In the genomic region with DNA sequence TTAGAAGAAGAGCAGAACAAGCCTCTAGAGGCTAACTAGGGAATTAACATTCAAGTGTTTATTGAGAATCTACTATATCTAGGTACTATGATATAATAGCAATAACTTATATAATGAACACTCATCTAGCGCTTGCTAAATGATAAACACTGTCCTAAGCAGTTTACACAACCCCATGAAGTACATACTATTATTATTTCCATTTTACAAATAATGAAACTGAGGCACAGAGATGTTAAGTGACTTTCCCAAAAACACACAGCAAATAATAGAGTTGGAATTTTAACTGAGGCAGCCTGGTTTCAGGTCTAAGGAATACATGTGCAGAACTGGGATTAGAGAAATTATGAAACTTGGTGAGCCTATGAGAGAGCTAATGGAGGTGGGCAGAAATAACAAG, we compare ENCODE assay signal across 20 cellular contexts.
DNase-seq lines count a peak whose midpoint lies in the region; ATAC-seq, FAIRE-seq and TF ChIP-seq lines count a peak whose summit lies in the region.
"Had no signal": no experiment of that assay in that cellular context is flagged by ENCODE, and none has a peak within 500 bp of the region (broad histone marks: within the 10 kb centered on the region; RNA-seq: fewer than 3 reads in every experiment).

No MANE protein-coding gene starts in this region.

- in situ Hi-C loops in K562 (cut with MboI), result no loop called here

- no peaks in the 10 kb centered on the region for H3K4me1 ChIP-seq in K562 (replicated peaks in 1 of 2; ENCODE audit: control insufficient read depth in 2 of 2, insufficient read depth in 2 of 2, low read length in 2 of 2)
- H3K4me1 ChIP-seq: BLaER1 had no signal

- intact Hi-C loops in K562 (cut with micrococcal nuclease), result no loop called here

- no peaks in the 10 kb centered on the region for H3K9me3 ChIP-seq in K562 (replicated peaks; ENCODE audit: control insufficient read depth, insufficient read depth, low read depth, low read length)
- H3K9me3 ChIP-seq: BLaER1 had no signal

- H3K79me2 ChIP-seq in K562 (ENCODE audit: control insufficient read depth, insufficient read depth, low read length), result no peaks in the 10 kb centered on the region

- H3K4me1 Mint-ChIP-seq in type B pancreatic cell (ENCODE audit: unreplicated experiment), result no peaks in the 10 kb centered on the region
- H3K4me1 Mint-ChIP-seq: CD4-positive, CD25-positive, alpha-beta regulatory T cell had no signal

- no peaks in the 10 kb centered on the region for H3K9me1 ChIP-seq in K562 (ENCODE audit: control insufficient read depth, insufficient read depth, low read length)

- no peak overlapping the region for H3K27ac ChIP-seq in C4-2B
- no peak overlapping the region for H3K27ac ChIP-seq in K562 (ENCODE audit: extremely low read depth, low read depth, low read length)
- H3K27ac ChIP-seq: BLaER1 had no signal

- BruUV-seq in K562 (replicated peaks; lab: Mats Ljungman, UMichigan), result no TSS peak

- H4K20me1 ChIP-seq in K562 (replicated peaks; ENCODE audit: control insufficient read depth, insufficient read depth, low read length), result no peaks in the 10 kb centered on the region
- H4K20me1 ChIP-seq: BLaER1 had no signal

- H3K4me2 ChIP-seq in K562 (ENCODE audit: insufficient read depth, low read length), result no peak overlapping the region
- H3K4me2 ChIP-seq: BLaER1 had no signal

- FAIRE-seq in K562 (lab: Jason Lieb, UNC), result no peak
- FAIRE-seq in GM19239 (lab: Jason Lieb, UNC), result no peak
- FAIRE-seq: G401.6, GM12891, HepG2, HTR-8/SVneo had no signal

- H3K4me3 Mint-ChIP-seq in type B pancreatic cell, result no peak overlapping the region
- H3K4me3 Mint-ChIP-seq: CD4-positive, CD25-positive, alpha-beta regulatory T cell had no signal

- H3K27me3 Mint-ChIP-seq in type B pancreatic cell, result no peaks in the 10 kb centered on the region
- H3K27me3 Mint-ChIP-seq: CD4-positive, CD25-positive, alpha-beta regulatory T cell had no signal

- no peak for TF ChIP-seq EP300 in K562 (IDR thresholded peaks at IDR 0.05; ENCODE audit: low read length)

- CTCF ChIA-PET in K562 (lab: Yijun Ruan, JAX; ENCODE audit: low intra/inter-chr PET ratio), result no interaction called here

- POLR2A ChIA-PET in K562 (lab: Yijun Ruan, JAX), result no interaction called here

- H3K27me3 ChIP-seq in K562 (ENCODE audit: control insufficient read depth in 2 of 2, insufficient read depth in 2 of 2, low read length in 2 of 2), result no peaks in the 10 kb centered on the region
- H3K27me3 ChIP-seq: BLaER1 had no signal

- no peak overlapping the region for H3K9ac ChIP-seq in K562 (ENCODE audit: insufficient read depth in 1 of 2, low read depth in 2 of 2, low read length in 2 of 2)
- H3K9ac ChIP-seq: BLaER1 had no signal

- TF ChIP-seq CTCF in C4-2B (conservative IDR thresholded peaks at IDR 0.05), result peak; percentile 16; the same call in 1 of the 2 replicates
- no peak for TF ChIP-seq CTCF in K562 (IDR thresholded peaks at IDR 0.05 in 2 of 3, conservative IDR thresholded peaks at IDR 0.05 in 1 of 3; ENCODE audit: insufficient read depth in 2 of 3, low read depth in 1 of 3, low read length in 3 of 3)
- TF ChIP-seq CTCF in type B pancreatic cell (conservative IDR thresholded peaks at IDR 0.05), result peak; percentile 34

- DNase-seq in K562 (ENCODE audit: extremely low read depth in 1 of 4, low spot score in 3 of 4) (no peak), type B pancreatic cell (ENCODE audit: extremely low spot score, unreplicated experiment) (no peak), GM19239 (ENCODE audit: insufficient read length, low spot score) (no peak)
- no peak for DNase-seq in stimulated activated CD4-positive, alpha-beta T cell treated with anti-CD3 and anti-CD28 coated beads, Interleukin-4, amount 100 ng/mL, for 4 hours
- no peak for DNase-seq in activated effector memory CD4-positive, alpha-beta T cell treated with anti-CD3 and anti-CD28 coated beads, Interleukin-2, amount 50 U/mL, for 16 hours
- DNase-seq: AML-193; Calu3; CD4-positive, CD25-positive, alpha-beta regulatory T cell; DMS 273 treated with DMSO at 0.1 percent for 48 hours; DMS79 treated with DMSO at 0.1 percent for 48 hours; EL; GOT3; HCEC 1CT had no signal

- H3K36me3 ChIP-seq in K562 (ENCODE audit: control insufficient read depth, insufficient read depth, low read length), result no peaks in the 10 kb centered on the region
- H3K36me3 ChIP-seq: BLaER1 had no signal

- H3K4me3 ChIP-seq in K562, result no peak overlapping the region
- H3K4me3 ChIP-seq: BLaER1 had no signal

- TF ChIP-seq RAD21 in K562 (CRISPR knock-in tag; conservative IDR thresholded peaks at IDR 0.05 in 1 of 2, IDR thresholded peaks at IDR 0.05 in 1 of 2), result no peak

- peak; percentile 45 for ATAC-seq in HG03342 (IDR thresholded peaks at IDR 0.05; ENCODE audit: unreplicated experiment)
- ATAC-seq in K562, result no peak
- ATAC-seq: HepG2 had no signal

- no peaks in the 10 kb centered on the region for H3K36me3 Mint-ChIP-seq in type B pancreatic cell
- H3K36me3 Mint-ChIP-seq: CD4-positive, CD25-positive, alpha-beta regulatory T cell had no signal

- WGBS in K562 (ENCODE audit: insufficient coverage, low coverage, missing lambda C conversion rate), result 0% methylated on average over 1 of the region's 1 CpG

- TF ChIP-seq POLR2A in K562 (conservative IDR thresholded peaks at IDR 0.05), result no peak

- no peak overlapping the region for H3K27ac Mint-ChIP-seq in type B pancreatic cell
- H3K27ac Mint-ChIP-seq: CD4-positive, CD25-positive, alpha-beta regulatory T cell had no signal

- peaks cover 4% of the 10 kb centered on the region for H3K9me3 Mint-ChIP-seq in type B pancreatic cell
- H3K9me3 Mint-ChIP-seq: CD4-positive, CD25-positive, alpha-beta regulatory T cell had no signal

- H2AFZ ChIP-seq in K562 (ENCODE audit: low read depth, low read length), result no peak overlapping the region

TF ChIP-seq in K562, 482 proteins besides CTCF, POLR2A, EP300 and RAD21:
- TF ChIP-seq RBM25 (IDR thresholded peaks at IDR 0.05; ENCODE audit: low read depth, low read length, severe bottlenecking) (peak; percentile 47), SAFB2 (IDR thresholded peaks at IDR 0.05; ENCODE audit: borderline replicate concordance, low read depth, low read length, severe bottlenecking) (no peak)
TF ChIP-seq in K562: peak in this region for 1.

Comparison
In these comparisons a context has a peak if more than half of its experiments do, and no peak if none do; other contexts are left out.
1. CTCF ChIP-seq: peak in C4-2B (single experiment) and type B pancreatic cell (single experiment); none in K562 (0 of 3).